Comparison of ENCODE assay signal across 2 cellular contexts in the genomic region with DNA sequence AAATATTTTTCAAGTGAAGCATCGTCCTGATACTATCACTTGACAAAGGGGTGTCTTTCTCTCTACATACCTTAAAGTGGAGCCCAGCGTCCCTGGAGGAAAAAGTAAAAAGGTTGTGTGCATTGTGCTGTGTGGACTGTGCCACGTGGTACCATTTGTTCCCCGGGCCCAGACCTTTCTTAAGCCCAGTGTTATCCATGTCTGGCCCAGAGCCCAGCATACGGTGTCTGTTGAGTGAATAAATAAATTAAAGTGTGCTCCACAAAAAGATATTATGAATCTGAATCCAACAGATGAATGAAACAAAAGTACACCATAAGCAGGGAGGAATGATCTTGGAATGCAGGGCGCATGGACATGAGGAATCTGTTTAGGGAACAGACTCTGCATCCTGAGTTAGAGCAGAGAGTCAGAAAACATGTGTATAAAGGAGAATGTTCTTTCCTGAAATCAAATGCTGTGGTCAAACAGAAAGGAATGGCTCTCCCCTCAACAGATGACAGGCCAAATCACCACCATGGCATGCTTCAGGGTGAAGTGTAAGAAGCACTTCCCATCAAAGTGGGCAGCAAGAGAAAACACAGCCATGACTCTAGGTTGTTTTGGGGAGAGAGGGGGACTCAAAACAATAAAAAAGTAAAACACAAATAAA.
TF ChIP-seq lines count a peak whose summit lies in the region.

No MANE protein-coding gene starts in this region.

TF ChIP-seq in IMR-90, 13 proteins besides CTCF, POLR2A, EP300 and RAD21:
- TF ChIP-seq RFX5 (IDR thresholded peaks at IDR 0.05; ENCODE audit: low read depth, low read length) (no peak), RCOR1 (IDR thresholded peaks at IDR 0.05; ENCODE audit: insufficient replicate concordance, low read length) (no peak)
- TF ChIP-seq, protein P1, sequence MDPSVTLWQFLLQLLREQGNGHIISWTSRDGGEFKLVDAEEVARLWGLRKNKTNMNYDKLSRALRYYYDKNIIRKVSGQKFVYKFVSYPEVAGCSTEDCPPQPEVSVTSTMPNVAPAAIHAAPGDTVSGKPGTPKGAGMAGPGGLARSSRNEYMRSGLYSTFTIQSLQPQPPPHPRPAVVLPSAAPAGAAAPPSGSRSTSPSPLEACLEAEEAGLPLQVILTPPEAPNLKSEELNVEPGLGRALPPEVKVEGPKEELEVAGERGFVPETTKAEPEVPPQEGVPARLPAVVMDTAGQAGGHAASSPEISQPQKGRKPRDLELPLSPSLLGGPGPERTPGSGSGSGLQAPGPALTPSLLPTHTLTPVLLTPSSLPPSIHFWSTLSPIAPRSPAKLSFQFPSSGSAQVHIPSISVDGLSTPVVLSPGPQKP (IDR thresholded peaks at IDR 0.05; ENCODE audit: borderline replicate concordance, low read depth, low read length): no peak
TF ChIP-seq in IMR-90: peak in this region for 0.

TF ChIP-seq in H1, 55 proteins besides CTCF, POLR2A, EP300 and RAD21:
- TF ChIP-seq, protein P2, sequence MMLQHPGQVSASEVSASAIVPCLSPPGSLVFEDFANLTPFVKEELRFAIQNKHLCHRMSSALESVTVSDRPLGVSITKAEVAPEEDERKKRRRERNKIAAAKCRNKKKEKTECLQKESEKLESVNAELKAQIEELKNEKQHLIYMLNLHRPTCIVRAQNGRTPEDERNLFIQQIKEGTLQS (IDR thresholded peaks at IDR 0.05; ENCODE audit: insufficient read depth, low read depth, low read length): no peak
- TF ChIP-seq BACH1 (IDR thresholded peaks at IDR 0.05; ENCODE audit: low read length) (no peak), SIN3A (conservative IDR thresholded peaks at IDR 0.05 in 1 of 2, IDR thresholded peaks at IDR 0.05 in 1 of 2; ENCODE audit: low read depth in 1 of 2, low read length in 2 of 2) (no peak), FOSL1 (IDR thresholded peaks at IDR 0.05; ENCODE audit: insufficient read depth, low read depth, low read length) (no peak), RFX5 (IDR thresholded peaks at IDR 0.05; ENCODE audit: borderline replicate concordance, low read depth, low read length) (no peak), RNF2 (IDR thresholded peaks at IDR 0.05; ENCODE audit: borderline replicate concordance, low read depth, low read length, missing control alignments, poor library complexity, severe bottlenecking) (no peak), KDM1A (IDR thresholded peaks at IDR 0.05; ENCODE audit: borderline replicate concordance, low read length) (no peak), SRF (IDR thresholded peaks at IDR 0.05; ENCODE audit: low read depth, low read length) (no peak), BRCA1 (IDR thresholded peaks at IDR 0.05; ENCODE audit: low read depth, low read length) (no peak), RXRA (IDR thresholded peaks at IDR 0.05; ENCODE audit: insufficient read depth, low read depth, low read length) (no peak), CTBP2 (IDR thresholded peaks at IDR 0.05; ENCODE audit: borderline replicate concordance, insufficient read depth, insufficient read length, low read length) (no peak), TCF12 (IDR thresholded peaks at IDR 0.05; ENCODE audit: low read depth, low read length) (no peak), PHF8 (conservative IDR thresholded peaks at IDR 0.05; ENCODE audit: low read depth, low read length) (no peak), CHD2 (IDR thresholded peaks at IDR 0.05; ENCODE audit: low read length) (no peak), NRF1 (IDR thresholded peaks at IDR 0.05; ENCODE audit: low read depth, low read length) (no peak), POLR2AphosphoS5 (IDR thresholded peaks at IDR 0.05; ENCODE audit: low read depth, low read length) (no peak)
- TF ChIP-seq, protein P3, sequence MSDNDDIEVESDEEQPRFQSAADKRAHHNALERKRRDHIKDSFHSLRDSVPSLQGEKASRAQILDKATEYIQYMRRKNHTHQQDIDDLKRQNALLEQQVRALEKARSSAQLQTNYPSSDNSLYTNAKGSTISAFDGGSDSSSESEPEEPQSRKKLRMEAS (IDR thresholded peaks at IDR 0.05): no peak
- TF ChIP-seq, protein P4, sequence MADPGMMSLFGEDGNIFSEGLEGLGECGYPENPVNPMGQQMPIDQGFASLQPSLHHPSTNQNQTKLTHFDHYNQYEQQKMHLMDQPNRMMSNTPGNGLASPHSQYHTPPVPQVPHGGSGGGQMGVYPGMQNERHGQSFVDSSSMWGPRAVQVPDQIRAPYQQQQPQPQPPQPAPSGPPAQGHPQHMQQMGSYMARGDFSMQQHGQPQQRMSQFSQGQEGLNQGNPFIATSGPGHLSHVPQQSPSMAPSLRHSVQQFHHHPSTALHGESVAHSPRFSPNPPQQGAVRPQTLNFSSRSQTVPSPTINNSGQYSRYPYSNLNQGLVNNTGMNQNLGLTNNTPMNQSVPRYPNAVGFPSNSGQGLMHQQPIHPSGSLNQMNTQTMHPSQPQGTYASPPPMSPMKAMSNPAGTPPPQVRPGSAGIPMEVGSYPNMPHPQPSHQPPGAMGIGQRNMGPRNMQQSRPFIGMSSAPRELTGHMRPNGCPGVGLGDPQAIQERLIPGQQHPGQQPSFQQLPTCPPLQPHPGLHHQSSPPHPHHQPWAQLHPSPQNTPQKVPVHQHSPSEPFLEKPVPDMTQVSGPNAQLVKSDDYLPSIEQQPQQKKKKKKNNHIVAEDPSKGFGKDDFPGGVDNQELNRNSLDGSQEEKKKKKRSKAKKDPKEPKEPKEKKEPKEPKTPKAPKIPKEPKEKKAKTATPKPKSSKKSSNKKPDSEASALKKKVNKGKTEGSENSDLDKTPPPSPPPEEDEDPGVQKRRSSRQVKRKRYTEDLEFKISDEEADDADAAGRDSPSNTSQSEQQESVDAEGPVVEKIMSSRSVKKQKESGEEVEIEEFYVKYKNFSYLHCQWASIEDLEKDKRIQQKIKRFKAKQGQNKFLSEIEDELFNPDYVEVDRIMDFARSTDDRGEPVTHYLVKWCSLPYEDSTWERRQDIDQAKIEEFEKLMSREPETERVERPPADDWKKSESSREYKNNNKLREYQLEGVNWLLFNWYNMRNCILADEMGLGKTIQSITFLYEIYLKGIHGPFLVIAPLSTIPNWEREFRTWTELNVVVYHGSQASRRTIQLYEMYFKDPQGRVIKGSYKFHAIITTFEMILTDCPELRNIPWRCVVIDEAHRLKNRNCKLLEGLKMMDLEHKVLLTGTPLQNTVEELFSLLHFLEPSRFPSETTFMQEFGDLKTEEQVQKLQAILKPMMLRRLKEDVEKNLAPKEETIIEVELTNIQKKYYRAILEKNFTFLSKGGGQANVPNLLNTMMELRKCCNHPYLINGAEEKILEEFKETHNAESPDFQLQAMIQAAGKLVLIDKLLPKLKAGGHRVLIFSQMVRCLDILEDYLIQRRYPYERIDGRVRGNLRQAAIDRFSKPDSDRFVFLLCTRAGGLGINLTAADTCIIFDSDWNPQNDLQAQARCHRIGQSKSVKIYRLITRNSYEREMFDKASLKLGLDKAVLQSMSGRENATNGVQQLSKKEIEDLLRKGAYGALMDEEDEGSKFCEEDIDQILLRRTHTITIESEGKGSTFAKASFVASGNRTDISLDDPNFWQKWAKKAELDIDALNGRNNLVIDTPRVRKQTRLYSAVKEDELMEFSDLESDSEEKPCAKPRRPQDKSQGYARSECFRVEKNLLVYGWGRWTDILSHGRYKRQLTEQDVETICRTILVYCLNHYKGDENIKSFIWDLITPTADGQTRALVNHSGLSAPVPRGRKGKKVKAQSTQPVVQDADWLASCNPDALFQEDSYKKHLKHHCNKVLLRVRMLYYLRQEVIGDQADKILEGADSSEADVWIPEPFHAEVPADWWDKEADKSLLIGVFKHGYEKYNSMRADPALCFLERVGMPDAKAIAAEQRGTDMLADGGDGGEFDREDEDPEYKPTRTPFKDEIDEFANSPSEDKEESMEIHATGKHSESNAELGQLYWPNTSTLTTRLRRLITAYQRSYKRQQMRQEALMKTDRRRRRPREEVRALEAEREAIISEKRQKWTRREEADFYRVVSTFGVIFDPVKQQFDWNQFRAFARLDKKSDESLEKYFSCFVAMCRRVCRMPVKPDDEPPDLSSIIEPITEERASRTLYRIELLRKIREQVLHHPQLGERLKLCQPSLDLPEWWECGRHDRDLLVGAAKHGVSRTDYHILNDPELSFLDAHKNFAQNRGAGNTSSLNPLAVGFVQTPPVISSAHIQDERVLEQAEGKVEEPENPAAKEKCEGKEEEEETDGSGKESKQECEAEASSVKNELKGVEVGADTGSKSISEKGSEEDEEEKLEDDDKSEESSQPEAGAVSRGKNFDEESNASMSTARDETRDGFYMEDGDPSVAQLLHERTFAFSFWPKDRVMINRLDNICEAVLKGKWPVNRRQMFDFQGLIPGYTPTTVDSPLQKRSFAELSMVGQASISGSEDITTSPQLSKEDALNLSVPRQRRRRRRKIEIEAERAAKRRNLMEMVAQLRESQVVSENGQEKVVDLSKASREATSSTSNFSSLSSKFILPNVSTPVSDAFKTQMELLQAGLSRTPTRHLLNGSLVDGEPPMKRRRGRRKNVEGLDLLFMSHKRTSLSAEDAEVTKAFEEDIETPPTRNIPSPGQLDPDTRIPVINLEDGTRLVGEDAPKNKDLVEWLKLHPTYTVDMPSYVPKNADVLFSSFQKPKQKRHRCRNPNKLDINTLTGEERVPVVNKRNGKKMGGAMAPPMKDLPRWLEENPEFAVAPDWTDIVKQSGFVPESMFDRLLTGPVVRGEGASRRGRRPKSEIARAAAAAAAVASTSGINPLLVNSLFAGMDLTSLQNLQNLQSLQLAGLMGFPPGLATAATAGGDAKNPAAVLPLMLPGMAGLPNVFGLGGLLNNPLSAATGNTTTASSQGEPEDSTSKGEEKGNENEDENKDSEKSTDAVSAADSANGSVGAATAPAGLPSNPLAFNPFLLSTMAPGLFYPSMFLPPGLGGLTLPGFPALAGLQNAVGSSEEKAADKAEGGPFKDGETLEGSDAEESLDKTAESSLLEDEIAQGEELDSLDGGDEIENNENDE (IDR thresholded peaks at IDR 0.05; ENCODE audit: insufficient replicate concordance, low read length): no peak
- TF ChIP-seq, protein P5, sequence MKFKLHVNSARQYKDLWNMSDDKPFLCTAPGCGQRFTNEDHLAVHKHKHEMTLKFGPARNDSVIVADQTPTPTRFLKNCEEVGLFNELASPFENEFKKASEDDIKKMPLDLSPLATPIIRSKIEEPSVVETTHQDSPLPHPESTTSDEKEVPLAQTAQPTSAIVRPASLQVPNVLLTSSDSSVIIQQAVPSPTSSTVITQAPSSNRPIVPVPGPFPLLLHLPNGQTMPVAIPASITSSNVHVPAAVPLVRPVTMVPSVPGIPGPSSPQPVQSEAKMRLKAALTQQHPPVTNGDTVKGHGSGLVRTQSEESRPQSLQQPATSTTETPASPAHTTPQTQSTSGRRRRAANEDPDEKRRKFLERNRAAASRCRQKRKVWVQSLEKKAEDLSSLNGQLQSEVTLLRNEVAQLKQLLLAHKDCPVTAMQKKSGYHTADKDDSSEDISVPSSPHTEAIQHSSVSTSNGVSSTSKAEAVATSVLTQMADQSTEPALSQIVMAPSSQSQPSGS (IDR thresholded peaks at IDR 0.05; ENCODE audit: low read length): no peak
TF ChIP-seq in H1: peak in this region for 0.
